20 cellular contexts compared by ENCODE assay signal in the genomic region with DNA sequence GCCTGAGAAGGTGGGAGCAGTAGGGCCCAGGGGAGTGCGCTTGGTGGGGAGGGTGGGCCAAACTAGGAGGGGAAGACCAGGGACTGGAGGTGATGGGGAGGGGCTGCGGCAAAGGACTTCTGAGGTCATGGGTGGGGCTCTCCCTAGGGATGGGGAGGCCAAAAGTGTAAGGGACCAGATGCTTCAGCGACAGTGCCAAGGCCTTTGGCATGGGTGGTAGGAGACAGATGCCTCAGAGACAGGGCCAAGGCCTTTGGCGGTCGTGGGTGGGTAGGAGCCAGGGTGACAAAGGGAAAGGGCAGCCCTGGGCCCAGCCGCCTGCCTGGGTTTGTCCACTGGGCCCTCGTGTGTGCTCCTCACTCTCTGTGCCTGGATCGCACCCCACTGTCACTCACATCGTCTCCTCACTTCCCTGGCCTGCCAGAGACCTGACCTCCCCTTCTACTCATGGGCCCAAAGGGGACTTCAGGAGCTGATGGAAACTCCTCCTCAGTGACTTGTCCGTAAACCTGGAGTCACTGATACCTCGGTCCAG. TPM values are rescaled to one million over a fixed set of nuclear protein-coding genes. Genes with fewer than 3 reads are reported as not detected.
A peak's percentile ranks its signal among the peaks of the same experiment; 100 is the strongest.
DNase-seq lines count a peak whose midpoint lies in the region; ATAC-seq, FAIRE-seq and TF ChIP-seq lines count a peak whose summit lies in the region.
"Had no signal": no experiment of that assay in that cellular context is flagged by ENCODE, and none has a peak within 500 bp of the region (broad histone marks: within the 10 kb centered on the region; RNA-seq: fewer than 3 reads in every experiment).

No MANE protein-coding gene starts in this region.

- no peaks in the 10 kb centered on the region for H3K9me3 Mint-ChIP-seq in central memory CD8-positive, alpha-beta T cell
- H3K9me3 Mint-ChIP-seq in type B pancreatic cell: no peaks in the 10 kb centered on the region
- H3K9me3 Mint-ChIP-seq: CD4-positive, CD25-positive, alpha-beta regulatory T cell had no signal

- H3K36me3 ChIP-seq in esophagus squamous epithelium: peaks cover 0 to 13% (median 2%) of the 10 kb centered on the region in 3 donors
- H3K36me3 ChIP-seq: MG63 had no signal

- DNase-seq in NCI-H446 treated with DMSO at 0.1 percent for 48 hours (lab: John Stamatoyannopoulos, UW): peak; percentile 11
- no peak for DNase-seq in central memory CD8-positive, alpha-beta T cell (ENCODE audit: low spot score in 2 of 2)
- no peak for DNase-seq in esophagus squamous epithelium (lab: John Stamatoyannopoulos, UW)
- DNase-seq in type B pancreatic cell (ENCODE audit: extremely low spot score, unreplicated experiment): no peak
- no peak for DNase-seq in GM19239 (ENCODE audit: insufficient read length, low spot score)
- DNase-seq in NCI-H2227 (lab: John Stamatoyannopoulos, UW; ENCODE audit: unreplicated experiment): no peak
- DNase-seq in SW480 (ENCODE audit: low spot score): no peak
- DNase-seq: CD4-positive, CD25-positive, alpha-beta regulatory T cell; DND-41; GOT3; MG63; NCI-H1417; NCI-H1930; NCI-H345; NCI-H524 treated with DMSO at 0.1 percent for 48 hours; NCI-H82; Right ventricle myocardium superior had no signal

- H3K9me3 ChIP-seq in esophagus squamous epithelium: no peaks in the 10 kb centered on the region
- H3K9me3 ChIP-seq: MG63, Peyer's patch had no signal

- no peaks in the 10 kb centered on the region for H3K27me3 Mint-ChIP-seq in central memory CD8-positive, alpha-beta T cell
- H3K27me3 Mint-ChIP-seq in type B pancreatic cell: no peaks in the 10 kb centered on the region
- H3K27me3 Mint-ChIP-seq: CD4-positive, CD25-positive, alpha-beta regulatory T cell had no signal

- peaks cover under 1% of the 10 kb centered on the region for H3K4me1 Mint-ChIP-seq in central memory CD8-positive, alpha-beta T cell
- H3K4me1 Mint-ChIP-seq in type B pancreatic cell (ENCODE audit: unreplicated experiment): peaks cover 6% of the 10 kb centered on the region

- no peak overlapping the region for H3K4me3 ChIP-seq in esophagus squamous epithelium
- H3K4me3 ChIP-seq: GM12878, K562, MG63, Peyer's patch had no signal

- WGBS in esophagus squamous epithelium, 2 donors: 71 to 72% methylated on average over 10 to 11 of the region's 11 CpGs

- no peak overlapping the region for H3K4me3 Mint-ChIP-seq in central memory CD8-positive, alpha-beta T cell
- H3K4me3 Mint-ChIP-seq in type B pancreatic cell: no peak overlapping the region

- peak overlapping the region; percentile 21 to 76 (median 55) for H3K27ac ChIP-seq in esophagus squamous epithelium
- H3K27ac ChIP-seq: Peyer's patch had no signal

- no peak for TF ChIP-seq POLR2A in esophagus squamous epithelium (IDR thresholded peaks at IDR 0.05)

- intact Hi-C loops in esophagus squamous epithelium (cut with DNase I): no loop called here

- H3K27ac Mint-ChIP-seq in central memory CD8-positive, alpha-beta T cell (ENCODE audit: low read depth): peak overlapping the region; percentile 69
- peak overlapping the region; percentile 81 for H3K27ac Mint-ChIP-seq in type B pancreatic cell
- H3K27ac Mint-ChIP-seq: CD4-positive, CD25-positive, alpha-beta regulatory T cell had no signal

- TF ChIP-seq CTCF in esophagus squamous epithelium (IDR thresholded peaks at IDR 0.05): no peak
- TF ChIP-seq CTCF in type B pancreatic cell (conservative IDR thresholded peaks at IDR 0.05): no peak

- no peaks in the 10 kb centered on the region for H3K27me3 ChIP-seq in esophagus squamous epithelium
- H3K27me3 ChIP-seq: MG63, Peyer's patch had no signal

- H3K4me1 ChIP-seq in esophagus squamous epithelium: peaks cover 24 to 78% (median 31%) of the 10 kb centered on the region in 3 donors
- H3K4me1 ChIP-seq: Peyer's patch had no signal

- no peak for FAIRE-seq in GM19239 (lab: Jason Lieb, UNC)
- FAIRE-seq: GM12878, K562 had no signal

- H3K36me3 Mint-ChIP-seq in central memory CD8-positive, alpha-beta T cell (ENCODE audit: insufficient read depth): no peaks in the 10 kb centered on the region
- H3K36me3 Mint-ChIP-seq in type B pancreatic cell: no peaks in the 10 kb centered on the region

- ATAC-seq in central memory CD8-positive, alpha-beta T cell (replicated peaks; ENCODE audit: extremely low read depth, poor library complexity, severe bottlenecking): no peak
- ATAC-seq: GM12878, K562 had no signal

RNA-seq across cellular contexts. Expression of a gene that starts 13.2 kb away (rescaled TPM):
- total RNA-seq in esophagus squamous epithelium: 100 to 1,000 TPM in 2 of 4 donors, 10 to 100 TPM in 2; 68.9 to 171 (median 108) TPM
- 31.1 and 39.2 TPM in 2 replicates for total RNA-seq in type B pancreatic cell (ENCODE audit: low replicate concordance)

RNA-seq across cellular contexts. Expression of a gene that starts 15.0 kb away (rescaled TPM):
- total RNA-seq in esophagus squamous epithelium (100 to 1,000 TPM in 2 of 4 donors, 10 to 100 TPM in 2; 81.6 to 164 (median 101) TPM), type B pancreatic cell (ENCODE audit: low replicate concordance) (31.4 and 32.9 TPM in 2 replicates)

RNA-seq across cellular contexts. Expression of a gene that starts 15.1 kb away (rescaled TPM):
- total RNA-seq in esophagus squamous epithelium (10 to 100 TPM; 18.0 to 29.8 (median 25.0) TPM), type B pancreatic cell (ENCODE audit: low replicate concordance) (26.2 and 33.9 TPM in 2 replicates)

RNA-seq across cellular contexts. Expression of a gene that starts 21.6 kb away (rescaled TPM):
- 1,000 to 10,000 TPM in 2 of 4 donors, 100 to 1,000 TPM in 2; 566 to 1,879 (median 1,037) TPM for total RNA-seq in esophagus squamous epithelium
- 10.1 and 16.6 TPM in 2 replicates for total RNA-seq in type B pancreatic cell (ENCODE audit: low replicate concordance)

RNA-seq across cellular contexts. Expression of a gene that starts 23.2 kb away (rescaled TPM):
- total RNA-seq in esophagus squamous epithelium (10 to 100 TPM; 18.3 to 41.4 (median 30.4) TPM), type B pancreatic cell (ENCODE audit: low replicate concordance) (4.9 and 11.1 TPM in 2 replicates)
